In genomic region chr13:114032121-114032799, GRCh38 we compare ENCODE assay signal across 12 cellular contexts. TPM values are rescaled to one million over a fixed set of nuclear protein-coding genes. Genes with fewer than 3 reads are reported as not detected.
DNase-seq lines count a peak whose midpoint lies in the region; FAIRE-seq and TF ChIP-seq lines count a peak whose summit lies in the region.
"Had no signal": no experiment of that assay in that cellular context is flagged by ENCODE, and none has a peak within 500 bp of the region (broad histone marks: within the 10 kb centered on the region; RNA-seq: fewer than 3 reads in every experiment).

No MANE protein-coding gene starts in this region.

- H3K36me3 ChIP-seq in bronchial epithelial cell (ENCODE audit: control insufficient read depth, insufficient read depth, low read length) = no peaks in the 10 kb centered on the region
- peaks cover 0 to 2% (median 0%) of the 10 kb centered on the region in 4 donors for H3K36me3 ChIP-seq in liver (ENCODE audit: control insufficient read depth in 4 of 4, insufficient read depth in 3 of 4, low read depth in 1 of 4, low read length in 3 of 4)
- H3K36me3 ChIP-seq in H7 (replicated peaks; ENCODE audit: control insufficient read depth, insufficient read depth, low read length) = peaks cover 4% of the 10 kb centered on the region
- H3K36me3 ChIP-seq: lower lobe of right lung had no signal

- TF ChIP-seq CTCF in bronchial epithelial cell (IDR thresholded peaks at IDR 0.05; ENCODE audit: insufficient read depth, low read length, severe bottlenecking) = no peak
- no peak for TF ChIP-seq CTCF in liver (IDR thresholded peaks at IDR 0.05; ENCODE audit: low read depth, low read length, missing input control)

- WGBS in liver = 82% methylated on average over 26 of the region's 26 CpGs

- no peak overlapping the region for H3K4me3 ChIP-seq in bronchial epithelial cell (ENCODE audit: low read depth, low read length)
- H3K4me3 ChIP-seq in liver (ENCODE audit: low read depth in 1 of 3, low read length in 3 of 3) = no peak overlapping the region
- no peak overlapping the region for H3K4me3 ChIP-seq in H7 (ENCODE audit: insufficient read depth, low read depth, low read length)
- H3K4me3 ChIP-seq: lower lobe of right lung, testis had no signal

- H3K27ac ChIP-seq in liver (ENCODE audit: low read depth in 1 of 2, low read length in 2 of 2) (no peak overlapping the region), temporal lobe (ENCODE audit: low read depth, low read length) (peak overlapping the region; percentile 1)
- H3K27ac ChIP-seq: lower lobe of right lung, testis had no signal

- no peaks in the 10 kb centered on the region for H3K4me1 ChIP-seq in liver (ENCODE audit: control insufficient read depth in 4 of 4, insufficient read depth in 4 of 4, low read length in 3 of 4)

- TF ChIP-seq RAD21 in liver (IDR thresholded peaks at IDR 0.05) = no peak

- no peaks in the 10 kb centered on the region for H3K27me3 ChIP-seq in bronchial epithelial cell (ENCODE audit: control insufficient read depth, insufficient read depth, low read length)
- no peaks in the 10 kb centered on the region for H3K27me3 ChIP-seq in liver (ENCODE audit: control insufficient read depth in 4 of 4, insufficient read depth in 4 of 4, low read length in 3 of 4)
- H3K27me3 ChIP-seq in H7 (ENCODE audit: control insufficient read depth, insufficient read depth, low read length) = no peaks in the 10 kb centered on the region
- H3K27me3 ChIP-seq: testis had no signal

- peak overlapping the region; percentile 71 for H3K27ac Mint-ChIP-seq in activated T-cell treated with anti-CD3 and anti-CD28 coated beads, Interleukin-2, amount 50 U/mL, for 24 hours

- no peaks in the 10 kb centered on the region for H3K9me3 ChIP-seq in liver (ENCODE audit: control insufficient read depth in 4 of 4, low read length in 3 of 4)
- H3K9me3 ChIP-seq: lower lobe of right lung, testis had no signal

- H3K9ac ChIP-seq in liver (ENCODE audit: low read depth in 1 of 2, low read length in 2 of 2) = no peak overlapping the region

- peaks cover 28% of the 10 kb centered on the region for H3K4me1 Mint-ChIP-seq in activated T-cell treated with anti-CD3 and anti-CD28 coated beads, Interleukin-2, amount 50 U/mL, for 24 hours (ENCODE audit: low read depth)

- H3K36me3 Mint-ChIP-seq in activated T-cell treated with anti-CD3 and anti-CD28 coated beads, Interleukin-2, amount 50 U/mL, for 24 hours (ENCODE audit: low read depth) = peaks cover 45% of the 10 kb centered on the region

- peak; percentile 43 for FAIRE-seq in bronchial epithelial cell (lab: Jason Lieb, UNC)
- FAIRE-seq: A204.1 had no signal

- no peak for DNase-seq in activated T-cell treated with anti-CD3 and anti-CD28 coated beads, Interleukin-2, amount 50 U/mL, for 24 hours
- DNase-seq in activated T-cell treated with anti-CD3 and anti-CD28 coated beads for 4 hours (no peak), bronchial epithelial cell (ENCODE audit: low read depth) (no peak), H7 (no peak), amygdala (lab: John Stamatoyannopoulos, UW) (no peak), hypothalamus (lab: John Stamatoyannopoulos, UW) (no peak)
- DNase-seq: effector CD4-positive, alpha-beta T cell; lower lobe of right lung; testis had no signal

- H3K9me3 Mint-ChIP-seq in activated T-cell treated with anti-CD3 and anti-CD28 coated beads, Interleukin-2, amount 50 U/mL, for 24 hours = no peaks in the 10 kb centered on the region

- no peak overlapping the region for H3K4me3 Mint-ChIP-seq in activated T-cell treated with anti-CD3 and anti-CD28 coated beads, Interleukin-2, amount 50 U/mL, for 24 hours

- no peaks in the 10 kb centered on the region for H3K27me3 Mint-ChIP-seq in activated T-cell treated with anti-CD3 and anti-CD28 coated beads, Interleukin-2, amount 50 U/mL, for 24 hours

TF ChIP-seq in liver, 16 proteins besides CTCF, POLR2A, EP300 and RAD21:
- TF ChIP-seq, protein P1, sequence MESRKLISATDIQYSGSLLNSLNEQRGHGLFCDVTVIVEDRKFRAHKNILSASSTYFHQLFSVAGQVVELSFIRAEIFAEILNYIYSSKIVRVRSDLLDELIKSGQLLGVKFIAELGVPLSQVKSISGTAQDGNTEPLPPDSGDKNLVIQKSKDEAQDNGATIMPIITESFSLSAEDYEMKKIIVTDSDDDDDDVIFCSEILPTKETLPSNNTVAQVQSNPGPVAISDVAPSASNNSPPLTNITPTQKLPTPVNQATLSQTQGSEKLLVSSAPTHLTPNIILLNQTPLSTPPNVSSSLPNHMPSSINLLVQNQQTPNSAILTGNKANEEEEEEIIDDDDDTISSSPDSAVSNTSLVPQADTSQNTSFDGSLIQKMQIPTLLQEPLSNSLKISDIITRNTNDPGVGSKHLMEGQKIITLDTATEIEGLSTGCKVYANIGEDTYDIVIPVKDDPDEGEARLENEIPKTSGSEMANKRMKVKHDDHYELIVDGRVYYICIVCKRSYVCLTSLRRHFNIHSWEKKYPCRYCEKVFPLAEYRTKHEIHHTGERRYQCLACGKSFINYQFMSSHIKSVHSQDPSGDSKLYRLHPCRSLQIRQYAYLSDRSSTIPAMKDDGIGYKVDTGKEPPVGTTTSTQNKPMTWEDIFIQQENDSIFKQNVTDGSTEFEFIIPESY (IDR thresholded peaks at IDR 0.05) = no peak
- TF ChIP-seq MAX (IDR thresholded peaks at IDR 0.05) (no peak), RXRA (IDR thresholded peaks at IDR 0.05) (peak in 1 of 2 donors; percentile 15), NR2F2 (IDR thresholded peaks at IDR 0.05) (peak; percentile 66)

RNA-seq across cellular contexts. Expression of gene C13orf46, which starts 58.4 kb away (rescaled TPM):
- total RNA-seq in bronchial epithelial cell (not detected in 2 replicates), liver (under 1 TPM in 1 of 2 donors, not detected in 1; 0.17 TPM), temporal lobe (0.25 TPM)
- polyA plus RNA-seq in liver = under 1 TPM in 1 of 2 donors, not detected in 1; 0.10 TPM
- not detected in 2 replicates for total RNA-seq in H7 (2014; rRNA removed; shearing (Covaris generic))
